Comparison of ENCODE assay signal across 8 cellular contexts in the genomic region with DNA sequence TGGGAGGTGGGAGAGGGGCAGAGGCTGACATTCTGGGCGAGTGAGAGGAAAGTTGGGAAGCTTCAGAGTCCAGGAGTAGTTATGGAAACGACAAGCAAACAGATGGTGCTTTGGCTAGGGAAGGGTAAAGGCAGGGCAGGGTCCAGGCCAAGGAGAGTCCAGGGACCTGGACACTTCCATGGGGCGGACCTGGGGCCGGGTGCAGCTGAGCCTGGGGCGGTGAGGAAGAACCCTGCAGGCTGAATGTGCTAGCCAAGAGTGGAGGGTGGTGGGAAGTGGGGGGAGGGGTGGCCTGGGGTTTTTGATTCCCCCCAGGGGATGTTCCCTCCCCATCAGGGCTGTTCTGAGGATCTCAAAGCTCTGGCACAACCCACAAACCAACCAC. TPM values are rescaled to one million over a fixed set of nuclear protein-coding genes. Genes with fewer than 3 reads are reported as not detected.
A peak's percentile ranks its signal among the peaks of the same experiment; 100 is the strongest.
DNase-seq lines count a peak whose midpoint lies in the region; ATAC-seq and TF ChIP-seq lines count a peak whose summit lies in the region.

No MANE protein-coding gene starts in this region.

- ATAC-seq in HG02970 (IDR thresholded peaks at IDR 0.05; ENCODE audit: low FRiP score, unreplicated experiment) (no peak), GM18520 (IDR thresholded peaks at IDR 0.05; ENCODE audit: unreplicated experiment) (no peak)

- no peak overlapping the region for H2AFZ ChIP-seq in KMS-11 (ENCODE audit: low read depth)

- TF ChIP-seq CTCF in AG09309 (IDR thresholded peaks at IDR 0.05; ENCODE audit: control insufficient read depth, insufficient read depth, low read depth, low read length, missing control alignments) (no peak), KMS-11 (conservative IDR thresholded peaks at IDR 0.05; ENCODE audit: low read depth, low read length) (no peak), colonic mucosa (IDR thresholded peaks at IDR 0.05) (no peak)

- no peaks in the 10 kb centered on the region for H3K36me3 ChIP-seq in KMS-11 (ENCODE audit: insufficient read depth)
- H3K36me3 ChIP-seq in colonic mucosa: no peaks in the 10 kb centered on the region
- peaks cover 25% of the 10 kb centered on the region for H3K36me3 ChIP-seq in muscle layer of colon (ENCODE audit: insufficient read depth, low read length)

- H3K4me2 ChIP-seq in KMS-11: peak overlapping the region; percentile 75

- intact Hi-C loops in colonic mucosa (cut with DNase I): no loop called here

- peaks cover 47% of the 10 kb centered on the region for H3K79me2 ChIP-seq in KMS-11 (ENCODE audit: insufficient read depth, low read depth)

- peak overlapping the region; percentile 52 for H3K27ac ChIP-seq in KMS-11
- peak overlapping the region; percentile 91 for H3K27ac ChIP-seq in colonic mucosa
- peak overlapping the region; percentile 64 for H3K27ac ChIP-seq in muscle layer of colon (ENCODE audit: low read depth, low read length)

- no peaks in the 10 kb centered on the region for H3K27me3 ChIP-seq in KMS-11 (ENCODE audit: insufficient read depth, low read depth)
- no peaks in the 10 kb centered on the region for H3K27me3 ChIP-seq in colonic mucosa
- no peaks in the 10 kb centered on the region for H3K27me3 ChIP-seq in muscle layer of colon (ENCODE audit: control insufficient read depth in 1 of 2, insufficient read depth in 2 of 2, low read length in 2 of 2)

- peak overlapping the region; percentile 79; the same call in 1 of the 2 replicates for H3K9ac ChIP-seq in KMS-11
- peak overlapping the region; percentile 78 to 89 for H3K9ac ChIP-seq in colonic mucosa (ENCODE audit: low read depth in 2 of 2, low read length in 2 of 2)
- peak overlapping the region; percentile 44 for H3K9ac ChIP-seq in muscle layer of colon (ENCODE audit: low read length)

- DNase-seq in AG09309 (ENCODE audit: low read depth) (no peak), colonic mucosa (no peak), globus pallidus (ENCODE audit: low spot score) (no peak)
- no peak for DNase-seq in central memory CD4-positive, alpha-beta T cell

- H3K4me1 ChIP-seq in KMS-11 (ENCODE audit: low read depth, poor library complexity, severe bottlenecking): peaks cover 28% of the 10 kb centered on the region
- peaks cover 9% of the 10 kb centered on the region for H3K4me1 ChIP-seq in colonic mucosa
- H3K4me1 ChIP-seq in muscle layer of colon (ENCODE audit: insufficient read depth, low read length): peaks cover 52% of the 10 kb centered on the region

- H3K9me3 ChIP-seq in colonic mucosa (no peaks in the 10 kb centered on the region), muscle layer of colon (ENCODE audit: low read length) (no peaks in the 10 kb centered on the region)

- no peaks in the 10 kb centered on the region for H4K20me1 ChIP-seq in KMS-11 (ENCODE audit: insufficient read depth)

- H3K4me3 ChIP-seq in AG09309 (ENCODE audit: control insufficient read depth, low read depth, low read length) (peak overlapping the region; percentile 60), KMS-11 (IDR thresholded peaks at IDR 0.05; ENCODE audit: insufficient read depth, low read depth, low read length) (no peak overlapping the region), colonic mucosa (peak overlapping the region; percentile 87), muscle layer of colon (ENCODE audit: low read depth in 1 of 2, low read length in 2 of 2) (peak overlapping the region; percentile 74 to 88)

RNA-seq across cellular contexts. Expression of a gene that starts 2.6 kb away (rescaled TPM):
- total RNA-seq in colonic mucosa: 10 to 100 TPM; 36.6 to 43.2 TPM

RNA-seq across cellular contexts. Expression of a gene that starts 17.9 kb away (rescaled TPM):
- total RNA-seq in colonic mucosa: 1 to 10 TPM in 1 of 2 donors, under 1 TPM in 1; 0.77 to 2.3 TPM

RNA-seq across cellular contexts. Expression of a gene that starts 18.0 kb away (rescaled TPM):
- 1 to 10 TPM in 1 of 2 donors, under 1 TPM in 1; 0.89 to 5.5 TPM for total RNA-seq in colonic mucosa

RNA-seq across cellular contexts. Expression of a gene that starts 52.7 kb away (rescaled TPM):
- total RNA-seq in colonic mucosa: 10 to 100 TPM; 48.8 to 56.4 TPM

RNA-seq across cellular contexts. Expression of a gene that starts 53.6 kb away (rescaled TPM):
- 100 to 1,000 TPM in 1 of 2 donors, 10 to 100 TPM in 1; 74.7 to 127 TPM for total RNA-seq in colonic mucosa
